ENCODE assay signal across 1 cellular context in the genomic region with DNA sequence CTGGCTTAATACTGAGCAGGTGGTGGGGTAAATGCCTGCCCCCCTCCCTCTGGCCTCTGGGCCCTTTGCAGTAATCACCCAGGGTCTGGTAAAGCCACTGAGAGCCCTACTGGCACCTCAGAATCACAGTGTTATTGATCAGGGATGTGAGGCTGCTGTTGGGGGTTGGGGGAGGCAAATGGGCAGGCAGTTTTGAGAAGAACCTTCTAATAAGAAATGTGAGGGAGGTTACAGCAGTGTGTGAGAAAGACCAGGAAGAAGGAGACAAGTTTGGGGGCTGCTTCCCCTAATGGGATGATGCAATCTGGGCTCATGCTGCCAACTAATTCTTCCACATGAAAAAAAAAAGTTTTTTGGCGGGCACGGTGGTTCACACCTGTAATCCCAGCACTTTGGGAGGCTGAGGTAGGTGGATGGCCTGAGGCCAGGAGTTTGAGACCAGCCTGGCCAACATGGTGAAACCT.
TF ChIP-seq lines count a peak whose summit lies in the region.

No MANE protein-coding gene starts in this region.

TF ChIP-seq in HepG2, 621 proteins besides CTCF, POLR2A, EP300 and RAD21:
- TF ChIP-seq TRIM24 (CRISPR knock-in tag; IDR thresholded peaks at IDR 0.05) (no peak), ATF7 (IDR thresholded peaks at IDR 0.05) (0 out of 2 replicates have a peak, but pooled peaks have one; percentile 17), ATF7 (CRISPR knock-in tag; IDR thresholded peaks at IDR 0.05) (no peak)
